Comparison of ENCODE assay signal across 8 cellular contexts in the genomic region with DNA sequence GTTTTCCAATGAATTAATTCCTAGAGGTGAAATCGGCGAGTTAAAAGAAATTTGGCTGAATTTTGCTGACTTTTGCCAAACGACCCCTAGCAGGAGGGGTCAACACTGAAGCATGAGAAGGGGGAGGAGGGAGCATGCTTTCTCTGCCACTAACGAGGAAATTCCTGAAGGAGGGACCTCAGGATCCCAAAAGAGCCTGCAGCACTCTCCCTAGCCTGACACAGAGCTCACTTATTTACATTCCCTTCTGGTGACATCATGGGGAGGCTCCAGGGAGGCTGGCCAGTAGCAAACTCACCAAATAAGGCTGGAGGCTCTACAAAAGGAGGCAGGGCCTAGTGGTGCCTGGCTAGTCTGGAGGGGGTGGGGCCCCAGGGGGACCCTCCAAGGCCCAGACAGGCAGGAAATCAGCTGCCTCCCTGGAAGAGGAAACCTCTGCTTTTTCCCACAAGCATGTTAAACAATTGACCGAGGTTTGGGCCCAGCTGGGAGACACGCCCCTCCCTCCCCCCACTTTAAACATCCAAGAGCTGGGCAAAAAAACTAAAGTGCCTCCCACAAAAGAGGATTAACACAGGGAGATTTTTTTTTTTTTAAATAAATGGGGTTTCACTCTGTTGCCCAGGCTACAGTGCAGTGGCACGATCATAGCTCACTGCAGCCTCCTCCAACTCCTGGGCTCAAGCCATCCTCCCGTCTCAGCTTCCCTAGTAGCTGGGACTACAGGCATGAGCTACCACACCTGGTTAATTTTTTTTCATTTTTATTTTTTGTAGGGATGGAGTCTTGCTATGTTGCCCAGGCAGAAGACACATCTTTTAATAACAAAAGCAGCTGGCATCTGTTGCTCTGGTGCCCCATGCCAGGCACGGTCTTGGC. TPM values are rescaled to one million over a fixed set of nuclear protein-coding genes. Genes with fewer than 3 reads are reported as not detected.
A peak's percentile ranks its signal among the peaks of the same experiment; 100 is the strongest.
DNase-seq lines count a peak whose midpoint lies in the region; ATAC-seq and TF ChIP-seq lines count a peak whose summit lies in the region.

No MANE protein-coding gene starts in this region.

- POLR2A ChIA-PET in activated CD8-positive, alpha-beta T cell treated with anti-CD3 and anti-CD28 coated beads for 36 hours (lab: Charles Lee), result interaction anchor here (1.2 to 3.3 kb wide), 7 partner anchors 9 to 147 kb away, joined by 3 to 22 read pairs (median 6); a partner anchor contains a TSS
- POLR2A ChIA-PET in GM10248 (lab: Yijun Ruan, JAX), result interaction anchor here (0.6 to 2.0 kb wide), 3 partner anchors 12 to 38 kb away, joined by 3 to 10 read pairs (median 3); a partner anchor contains a TSS

- H3K27ac Mint-ChIP-seq in CD4-positive, CD25-positive, alpha-beta regulatory T cell, result peak overlapping the region in 2 of 3 donors; percentile 81 to 93
- H3K27ac Mint-ChIP-seq in activated CD8-positive, alpha-beta T cell treated with anti-CD3 and anti-CD28 coated beads for 36 hours, result no peak overlapping the region
- no peak overlapping the region for H3K27ac Mint-ChIP-seq in activated CD8-positive, alpha-beta memory T cell treated with anti-CD3 and anti-CD28 coated beads, Interleukin-2, amount 10 ng/mL, durations not matched to agents 7 days and 5 days

- no peaks in the 10 kb centered on the region for H3K9me3 Mint-ChIP-seq in CD4-positive, CD25-positive, alpha-beta regulatory T cell
- H3K9me3 Mint-ChIP-seq in activated CD8-positive, alpha-beta T cell treated with anti-CD3 and anti-CD28 coated beads for 36 hours, result no peaks in the 10 kb centered on the region
- H3K9me3 Mint-ChIP-seq in activated CD8-positive, alpha-beta memory T cell treated with anti-CD3 and anti-CD28 coated beads, Interleukin-2, amount 10 ng/mL, durations not matched to agents 7 days and 5 days (ENCODE audit: low read depth), result no peaks in the 10 kb centered on the region

- peaks cover 24% of the 10 kb centered on the region for H3K4me1 ChIP-seq in CD4-positive, CD25-positive, alpha-beta regulatory T cell (ENCODE audit: control insufficient read depth, insufficient read depth, low read length, poor library complexity, severe bottlenecking)
- H3K4me1 ChIP-seq in HUES48 (ENCODE audit: control insufficient read depth, insufficient read depth, low read length), result peaks cover 16% of the 10 kb centered on the region

- TF ChIP-seq CTCF in activated CD8-positive, alpha-beta T cell treated with anti-CD3 and anti-CD28 coated beads for 36 hours (IDR thresholded peaks at IDR 0.05), result no peak
- TF ChIP-seq CTCF in GM10248 (IDR thresholded peaks at IDR 0.05; ENCODE audit: control extremely low read depth, extremely low read depth, low read depth, missing control alignments), result no peak

- peaks cover 0 to 37% (median 16%) of the 10 kb centered on the region in 4 donors for H3K4me1 Mint-ChIP-seq in CD4-positive, CD25-positive, alpha-beta regulatory T cell
- H3K4me1 Mint-ChIP-seq in activated CD8-positive, alpha-beta T cell treated with anti-CD3 and anti-CD28 coated beads for 36 hours (ENCODE audit: low read depth), result peaks cover 24% of the 10 kb centered on the region
- H3K4me1 Mint-ChIP-seq in activated CD8-positive, alpha-beta memory T cell treated with anti-CD3 and anti-CD28 coated beads, Interleukin-2, amount 10 ng/mL, durations not matched to agents 7 days and 5 days, result peaks cover 25% of the 10 kb centered on the region

- no peaks in the 10 kb centered on the region for H3K27me3 ChIP-seq in CD4-positive, CD25-positive, alpha-beta regulatory T cell (ENCODE audit: control insufficient read depth, insufficient read depth, low read length)
- H3K27me3 ChIP-seq in HUES48 (ENCODE audit: control insufficient read depth, insufficient read depth, low read length), result no peaks in the 10 kb centered on the region

- no peaks in the 10 kb centered on the region for H3K36me3 Mint-ChIP-seq in CD4-positive, CD25-positive, alpha-beta regulatory T cell
- peaks cover 8% of the 10 kb centered on the region for H3K36me3 Mint-ChIP-seq in activated CD8-positive, alpha-beta T cell treated with anti-CD3 and anti-CD28 coated beads for 36 hours (ENCODE audit: low read depth)
- peaks cover 5% of the 10 kb centered on the region for H3K36me3 Mint-ChIP-seq in activated CD8-positive, alpha-beta memory T cell treated with anti-CD3 and anti-CD28 coated beads, Interleukin-2, amount 10 ng/mL, durations not matched to agents 7 days and 5 days

- peak overlapping the region; percentile 87 for H3K9ac ChIP-seq in HUES48 (ENCODE audit: low read depth, low read length)

- peak overlapping the region; percentile 1 for H3K27ac ChIP-seq in CD4-positive, CD25-positive, alpha-beta regulatory T cell (ENCODE audit: insufficient read depth, low read length, poor library complexity, severe bottlenecking)
- peak overlapping the region; percentile 98 for H3K27ac ChIP-seq in HUES48 (ENCODE audit: low read depth, low read length)

- CTCF ChIA-PET in activated CD8-positive, alpha-beta T cell treated with anti-CD3 and anti-CD28 coated beads for 36 hours (lab: Charles Lee), result interaction anchor here (0.8 to 3.9 kb wide), 3 partner anchors 16 to 120 kb away, joined by 3 to 16 read pairs (median 6); a partner anchor contains a TSS
- CTCF ChIA-PET in activated CD8-positive, alpha-beta memory T cell treated with anti-CD3 and anti-CD28 coated beads, Interleukin-2, amount 10 ng/mL, durations not matched to agents 7 days and 5 days (lab: Charles Lee), result interaction anchor here (0.6 to 2.1 kb wide), 4 partner anchors 17 to 188 kb away, joined by 3 to 12 read pairs (median 5); a partner anchor contains a TSS
- CTCF ChIA-PET in GM10248 (lab: Yijun Ruan, JAX), result interaction anchor here (0.9 to 2.4 kb wide), 3 partner anchors 13 to 19 kb away, joined by 3 to 12 read pairs (median 5); a partner anchor contains a TSS

- no peaks in the 10 kb centered on the region for H3K27me3 Mint-ChIP-seq in CD4-positive, CD25-positive, alpha-beta regulatory T cell
- no peaks in the 10 kb centered on the region for H3K27me3 Mint-ChIP-seq in activated CD8-positive, alpha-beta T cell treated with anti-CD3 and anti-CD28 coated beads for 36 hours
- no peaks in the 10 kb centered on the region for H3K27me3 Mint-ChIP-seq in activated CD8-positive, alpha-beta memory T cell treated with anti-CD3 and anti-CD28 coated beads, Interleukin-2, amount 10 ng/mL, durations not matched to agents 7 days and 5 days

- H3K4me3 ChIP-seq in CD4-positive, CD25-positive, alpha-beta regulatory T cell (ENCODE audit: low read depth, low read length), result no peak overlapping the region
- H3K4me3 ChIP-seq in HUES48 (ENCODE audit: low read depth, low read length), result peak overlapping the region; percentile 85

- H3K4me3 Mint-ChIP-seq in CD4-positive, CD25-positive, alpha-beta regulatory T cell, result peak overlapping the region; percentile 74 to 97 (median 90)
- H3K4me3 Mint-ChIP-seq in activated CD8-positive, alpha-beta T cell treated with anti-CD3 and anti-CD28 coated beads for 36 hours, result peak overlapping the region; percentile 35
- no peak overlapping the region for H3K4me3 Mint-ChIP-seq in activated CD8-positive, alpha-beta memory T cell treated with anti-CD3 and anti-CD28 coated beads, Interleukin-2, amount 10 ng/mL, durations not matched to agents 7 days and 5 days

- no peak for DNase-seq in CD4-positive, CD25-positive, alpha-beta regulatory T cell
- no peak for DNase-seq in activated CD8-positive, alpha-beta T cell treated with anti-CD3 and anti-CD28 coated beads for 36 hours
- DNase-seq in glomerular endothelial cell (ENCODE audit: extremely low read depth, low read depth, low spot score) (peak; percentile 97), non-pigmented ciliary epithelial cell (ENCODE audit: low read depth) (peak; percentile 99), GM10248 (ENCODE audit: extremely low spot score) (no peak)
- no peak for DNase-seq in activated CD8-positive, alpha-beta memory T cell treated with anti-CD3 and anti-CD28 coated beads, Interleukin-2, amount 10 ng/mL, durations not matched to agents 7 days and 5 days

- no peaks in the 10 kb centered on the region for H3K9me3 ChIP-seq in CD4-positive, CD25-positive, alpha-beta regulatory T cell (ENCODE audit: control insufficient read depth in 2 of 2, low read length in 2 of 2)
- H3K9me3 ChIP-seq in HUES48 (ENCODE audit: control insufficient read depth, insufficient read depth, low read length), result no peaks in the 10 kb centered on the region

- H3K36me3 ChIP-seq in CD4-positive, CD25-positive, alpha-beta regulatory T cell (ENCODE audit: control insufficient read depth, insufficient read depth, low read length), result peaks cover 21% of the 10 kb centered on the region
- peaks cover 53% of the 10 kb centered on the region for H3K36me3 ChIP-seq in HUES48 (ENCODE audit: control insufficient read depth, insufficient read depth, low read length)

- ATAC-seq in CD4-positive, CD25-positive, alpha-beta regulatory T cell (ENCODE audit: low read depth in 2 of 2), result no peak
- ATAC-seq in activated CD8-positive, alpha-beta T cell treated with anti-CD3 and anti-CD28 coated beads for 36 hours, result no peak
- ATAC-seq in activated CD8-positive, alpha-beta memory T cell treated with anti-CD3 and anti-CD28 coated beads, Interleukin-2, amount 10 ng/mL, durations not matched to agents 7 days and 5 days, result no peak
- no peak for ATAC-seq in HG03432 (IDR thresholded peaks at IDR 0.05; ENCODE audit: unreplicated experiment)

- intact Hi-C loops in activated CD8-positive, alpha-beta T cell treated with anti-CD3 and anti-CD28 coated beads for 36 hours (cut with micrococcal nuclease), result no loop called here

RNA-seq across cellular contexts. Expression of a gene that starts 2.1 kb away (rescaled TPM):
- total RNA-seq in CD4-positive, CD25-positive, alpha-beta regulatory T cell, result 42.3 TPM
- polyA plus RNA-seq in CD4-positive, CD25-positive, alpha-beta regulatory T cell, result 10 to 100 TPM; 20.7 to 31.3 (median 24.6) TPM
- 10 to 100 TPM; 27.2 to 27.5 TPM for total RNA-seq in activated CD8-positive, alpha-beta T cell treated with anti-CD3 and anti-CD28 coated beads for 36 hours
- 208 and 281 TPM in 2 replicates for total RNA-seq in glomerular endothelial cell
- total RNA-seq in activated CD8-positive, alpha-beta memory T cell treated with anti-CD3 and anti-CD28 coated beads, Interleukin-2, amount 10 ng/mL, durations not matched to agents 7 days and 5 days, result 10 to 100 TPM; 49.3 to 53.0 TPM

RNA-seq across cellular contexts. Expression of a gene that starts 16.5 kb away (rescaled TPM):
- total RNA-seq in CD4-positive, CD25-positive, alpha-beta regulatory T cell, result 2,369 TPM
- polyA plus RNA-seq in CD4-positive, CD25-positive, alpha-beta regulatory T cell, result 100 to 1,000 TPM; 564 to 602 (median 587) TPM
- total RNA-seq in activated CD8-positive, alpha-beta T cell treated with anti-CD3 and anti-CD28 coated beads for 36 hours, result 1,000 to 10,000 TPM; 3,533 to 3,625 TPM
- total RNA-seq in glomerular endothelial cell, result 1,981 and 2,501 TPM in 2 replicates
- 1,000 to 10,000 TPM; 1,382 to 1,952 TPM for total RNA-seq in activated CD8-positive, alpha-beta memory T cell treated with anti-CD3 and anti-CD28 coated beads, Interleukin-2, amount 10 ng/mL, durations not matched to agents 7 days and 5 days

RNA-seq across cellular contexts. Expression of a gene that starts 35.9 kb away (rescaled TPM):
- not detected for total RNA-seq in CD4-positive, CD25-positive, alpha-beta regulatory T cell
- polyA plus RNA-seq in CD4-positive, CD25-positive, alpha-beta regulatory T cell, result not detected
- total RNA-seq in activated CD8-positive, alpha-beta T cell treated with anti-CD3 and anti-CD28 coated beads for 36 hours, result not detected
- total RNA-seq in glomerular endothelial cell, result not detected in 2 replicates
- total RNA-seq in activated CD8-positive, alpha-beta memory T cell treated with anti-CD3 and anti-CD28 coated beads, Interleukin-2, amount 10 ng/mL, durations not matched to agents 7 days and 5 days, result not detected

RNA-seq across cellular contexts. Expression of a gene that starts 38.7 kb away (rescaled TPM):
- 25.4 TPM for total RNA-seq in CD4-positive, CD25-positive, alpha-beta regulatory T cell
- polyA plus RNA-seq in CD4-positive, CD25-positive, alpha-beta regulatory T cell, result 10 to 100 TPM in 1 of 4 donors, 1 to 10 TPM in 3; 4.1 to 10.4 (median 4.4) TPM
- total RNA-seq in activated CD8-positive, alpha-beta T cell treated with anti-CD3 and anti-CD28 coated beads for 36 hours, result 10 to 100 TPM; 22.2 TPM
- 31.6 and 34.7 TPM in 2 replicates for total RNA-seq in glomerular endothelial cell
- total RNA-seq in activated CD8-positive, alpha-beta memory T cell treated with anti-CD3 and anti-CD28 coated beads, Interleukin-2, amount 10 ng/mL, durations not matched to agents 7 days and 5 days, result 10 to 100 TPM; 34.0 to 39.4 TPM

Comparison
In these comparisons a context has a peak if more than half of its experiments do, and no peak if none do; other contexts are left out.
1. DNase-seq: peak in glomerular endothelial cell (single experiment) and non-pigmented ciliary epithelial cell (single experiment); none in CD4-positive, CD25-positive, alpha-beta regulatory T cell (0 of 3), activated CD8-positive, alpha-beta T cell treated with anti-CD3 and anti-CD28 coated beads for 36 hours (single experiment), activated CD8-positive, alpha-beta memory T cell treated with anti-CD3 and anti-CD28 coated beads, Interleukin-2, amount 10 ng/mL, durations not matched to agents 7 days and 5 days (single experiment) and GM10248 (single experiment).
2. H3K27ac Mint-ChIP-seq: peak in CD4-positive, CD25-positive, alpha-beta regulatory T cell (2 of 3); none in activated CD8-positive, alpha-beta T cell treated with anti-CD3 and anti-CD28 coated beads for 36 hours (single experiment) and activated CD8-positive, alpha-beta memory T cell treated with anti-CD3 and anti-CD28 coated beads, Interleukin-2, amount 10 ng/mL, durations not matched to agents 7 days and 5 days (single experiment).